Comparison of ENCODE assay signal across 1 cellular context in genomic region chr9:122228906-122229837, GRCh38.
TF ChIP-seq lines count a peak whose summit lies in the region.

TSS of gene LHX6 (minus strand) at chr9:122228957. CDS start at chr9:122228740, 217 bp downstream.

TF ChIP-seq in K562, 482 proteins besides CTCF, POLR2A, EP300 and RAD21 (continued from another document and continues in another):
- TF ChIP-seq SMARCE1 (IDR thresholded peaks at IDR 0.05) (peak; percentile 59), GABPA (tag; conservative IDR thresholded peaks at IDR 0.05; ENCODE audit: low read depth) (no peak), ZNF551 (CRISPR knock-in tag; IDR thresholded peaks at IDR 0.05) (no peak), VEZF1 (CRISPR knock-in tag; IDR thresholded peaks at IDR 0.05) (peak; percentile 58), ZSCAN32 (CRISPR knock-in tag; IDR thresholded peaks at IDR 0.05) (no peak), EGR1 (conservative IDR thresholded peaks at IDR 0.05) (peak; percentile 85), ARHGAP35 (IDR thresholded peaks at IDR 0.05; ENCODE audit: partially characterized antibody) (no peak), SPI1 (IDR thresholded peaks at IDR 0.05; ENCODE audit: borderline replicate concordance, low read depth, low read length) (no peak), FOSL1 (tag; conservative IDR thresholded peaks at IDR 0.05) (peak; percentile 84), E2F3 (CRISPR knock-in tag; IDR thresholded peaks at IDR 0.05) (no peak), RBM17 (IDR thresholded peaks at IDR 0.05; ENCODE audit: borderline replicate concordance, low read depth, low read length) (no peak), ZNF263 (CRISPR knock-in tag; IDR thresholded peaks at IDR 0.05; ENCODE audit: borderline replicate concordance) (peak; percentile 98), ZNF395 (CRISPR knock-in tag; IDR thresholded peaks at IDR 0.05) (no peak), TRIM24 (IDR thresholded peaks at IDR 0.05) (0 out of 4 replicates have a peak, but pooled peaks of 1 of the 2 experiments have one; percentile 34), RBFOX2 (IDR thresholded peaks at IDR 0.05; ENCODE audit: low read depth, low read length) (no peak), SRSF9 (IDR thresholded peaks at IDR 0.05; ENCODE audit: borderline replicate concordance, low read depth, low read length) (no peak), CBFA2T3 (IDR thresholded peaks at IDR 0.05) (peak; percentile 28; the same call in 1 of the 2 replicates), RFX1 (IDR thresholded peaks at IDR 0.05) (no peak), HIVEP1 (CRISPR knock-in tag; IDR thresholded peaks at IDR 0.05) (no peak), TFAP4 (CRISPR knock-in tag; IDR thresholded peaks at IDR 0.05; ENCODE audit: borderline replicate concordance) (peak; percentile 55; the same call in 1 of the 2 replicates), MIER1 (IDR thresholded peaks at IDR 0.05; ENCODE audit: low read depth) (0 out of 2 replicates have a peak, but pooled peaks have one; percentile 23), ZNF445 (CRISPR knock-in tag; IDR thresholded peaks at IDR 0.05; ENCODE audit: low read depth) (no peak), AFF4 (CRISPR knock-in tag; IDR thresholded peaks at IDR 0.05) (no peak), CEBPG (CRISPR knock-in tag; IDR thresholded peaks at IDR 0.05) (no peak), CEBPG (tag; conservative IDR thresholded peaks at IDR 0.05 in 1 of 2, IDR thresholded peaks at IDR 0.05 in 1 of 2) (no peak), ZBTB40 (IDR thresholded peaks at IDR 0.05) (no peak), ZBTB40 (CRISPR knock-in tag; IDR thresholded peaks at IDR 0.05) (no peak), TRIM28 (IDR thresholded peaks at IDR 0.05) (no peak), BCL6 (CRISPR knock-in tag; IDR thresholded peaks at IDR 0.05) (no peak), JUN (IDR thresholded peaks at IDR 0.05; ENCODE audit: borderline replicate concordance, low read depth, low read length) (peak; percentile 84), JUN (CRISPR knock-in tag; IDR thresholded peaks at IDR 0.05; ENCODE audit: borderline replicate concordance) (no peak), ZNF143 (CRISPR knock-in tag; IDR thresholded peaks at IDR 0.05) (no peak), MBD2 (IDR thresholded peaks at IDR 0.05; ENCODE audit: borderline replicate concordance, low read depth) (no peak), ZNF655 (CRISPR knock-in tag; IDR thresholded peaks at IDR 0.05) (no peak), ATF3 (IDR thresholded peaks at IDR 0.05) (peak; percentile 80), ATF3 (CRISPR knock-in tag; conservative IDR thresholded peaks at IDR 0.05) (no peak), SMARCB1 (IDR thresholded peaks at IDR 0.05; ENCODE audit: insufficient read length, low read depth) (no peak), ZNF398 (CRISPR knock-in tag; IDR thresholded peaks at IDR 0.05) (no peak), ZNF3 (CRISPR knock-in tag; IDR thresholded peaks at IDR 0.05) (no peak), PKNOX1 (IDR thresholded peaks at IDR 0.05) (0 out of 2 replicates have a peak, but pooled peaks have one; percentile 31), TSC22D4 (tag; IDR thresholded peaks at IDR 0.05) (no peak), KDM5B (IDR thresholded peaks at IDR 0.05; ENCODE audit: insufficient replicate concordance, low read depth, low read length) (no peak)
